1 cellular context compared by ENCODE assay signal in the genomic region with DNA sequence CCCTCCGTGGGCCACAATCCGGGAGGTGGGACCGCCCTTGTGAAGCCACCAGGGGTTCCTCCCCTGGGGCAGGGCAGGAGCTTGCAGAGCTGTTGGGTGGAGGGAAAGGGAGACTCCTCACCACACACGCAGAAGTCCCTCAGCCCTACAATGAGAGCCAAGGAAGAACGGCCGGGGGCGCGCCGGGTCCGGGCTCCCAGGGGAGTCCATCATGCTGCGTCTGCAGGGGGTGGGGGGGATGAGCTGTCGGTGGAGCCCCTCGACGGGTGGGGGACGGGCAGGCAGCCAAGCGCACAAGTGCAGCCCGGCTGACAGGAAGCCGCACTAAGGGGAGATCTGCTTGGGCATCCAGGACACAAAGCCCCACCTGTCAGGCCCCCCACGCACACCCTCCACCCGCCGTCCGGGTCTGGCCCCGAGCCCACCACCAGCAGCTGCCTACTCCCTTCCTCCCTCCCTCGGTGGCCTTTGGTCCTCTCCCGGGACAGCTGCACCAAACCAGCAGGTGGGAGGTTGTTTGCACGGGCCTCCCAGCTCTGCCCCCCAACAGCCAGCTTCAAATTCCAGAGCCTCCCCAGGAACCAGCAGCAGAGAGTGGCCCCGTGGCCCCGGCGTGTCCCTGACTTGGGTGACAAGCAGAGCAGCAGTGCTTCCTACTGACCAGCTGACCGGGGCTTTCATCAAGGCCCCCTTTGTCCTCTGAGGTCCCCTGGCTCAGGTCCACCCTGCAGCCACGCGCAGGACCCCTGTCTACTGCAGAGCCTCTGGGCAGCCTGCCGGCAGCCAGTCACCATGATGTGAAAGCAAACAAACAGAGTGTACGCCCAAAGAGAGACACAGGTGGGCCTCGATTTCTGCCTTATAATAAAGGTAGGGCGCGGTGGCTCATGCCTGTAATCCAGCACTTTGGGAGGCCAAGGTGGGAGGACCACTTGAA.
TF ChIP-seq lines count a peak whose summit lies in the region.

No MANE protein-coding gene starts in this region.

TF ChIP-seq in HepG2, 621 proteins besides CTCF, POLR2A, EP300 and RAD21 (continued from another document and continues in another):
- TF ChIP-seq CENPX (CRISPR knock-in tag; IDR thresholded peaks at IDR 0.05) (no peak), TFAP4 (IDR thresholded peaks at IDR 0.05; ENCODE audit: borderline replicate concordance, low read depth) (peak; percentile 98), RFXAP (CRISPR knock-in tag; IDR thresholded peaks at IDR 0.05; ENCODE audit: borderline replicate concordance) (peak; percentile 96), NFKBIZ (CRISPR knock-in tag; IDR thresholded peaks at IDR 0.05) (no peak; the same call in 1 of the 2 replicates), TOPORS (CRISPR knock-in tag; IDR thresholded peaks at IDR 0.05) (no peak), ARID4A (CRISPR knock-in tag; IDR thresholded peaks at IDR 0.05; ENCODE audit: borderline replicate concordance) (peak; percentile 74), SRF (IDR thresholded peaks at IDR 0.05; ENCODE audit: low read depth, low read length) (no peak), SMAD9 (CRISPR knock-in tag; IDR thresholded peaks at IDR 0.05) (no peak), EZH2 (conservative IDR thresholded peaks at IDR 0.05; ENCODE audit: low read depth, low read length) (no peak), ZFAT (CRISPR knock-in tag; conservative IDR thresholded peaks at IDR 0.05) (no peak), HOXA5 (CRISPR knock-in tag; IDR thresholded peaks at IDR 0.05) (peak; percentile 53; the same call in 1 of the 2 replicates), ISL2 (CRISPR knock-in tag; IDR thresholded peaks at IDR 0.05) (peak; percentile 85), ZBTB42 (CRISPR knock-in tag; IDR thresholded peaks at IDR 0.05) (0 out of 2 replicates have a peak, but pooled peaks have one; percentile 62), ZNF629 (CRISPR knock-in tag; conservative IDR thresholded peaks at IDR 0.05) (no peak; the same call in 1 of the 2 replicates), ZNF446 (CRISPR knock-in tag; IDR thresholded peaks at IDR 0.05) (no peak), ZNF737 (CRISPR knock-in tag; IDR thresholded peaks at IDR 0.05; ENCODE audit: borderline replicate concordance) (no peak), CEBPB (IDR thresholded peaks at IDR 0.05; ENCODE audit: borderline replicate concordance, low read depth, low read length) (no peak), ZNF354B (CRISPR knock-in tag; IDR thresholded peaks at IDR 0.05) (no peak), GLI4 (CRISPR knock-in tag; IDR thresholded peaks at IDR 0.05; ENCODE audit: borderline replicate concordance) (no peak), RBM39 (IDR thresholded peaks at IDR 0.05; ENCODE audit: low read depth, low read length, poor library complexity, severe bottlenecking) (no peak), PRDM15 (CRISPR knock-in tag; IDR thresholded peaks at IDR 0.05) (no peak), ISX (CRISPR knock-in tag; conservative IDR thresholded peaks at IDR 0.05) (no peak), HMG20B (CRISPR knock-in tag; conservative IDR thresholded peaks at IDR 0.05) (peak; percentile 45; the same call in 1 of the 2 replicates), ZNF253 (CRISPR knock-in tag; IDR thresholded peaks at IDR 0.05; ENCODE audit: borderline replicate concordance) (no peak), NR2F6 (IDR thresholded peaks at IDR 0.05) (peak; percentile 73), NR2F6 (CRISPR knock-in tag; IDR thresholded peaks at IDR 0.05) (peak; percentile 90), TBP (CRISPR knock-in tag; IDR thresholded peaks at IDR 0.05) (no peak), STAT6 (CRISPR knock-in tag; IDR thresholded peaks at IDR 0.05; ENCODE audit: borderline replicate concordance) (no peak), RNF2 (conservative IDR thresholded peaks at IDR 0.05; ENCODE audit: low read depth) (no peak), ZNF10 (CRISPR knock-in tag; IDR thresholded peaks at IDR 0.05; ENCODE audit: borderline replicate concordance, low read depth) (no peak), ZBTB3 (CRISPR knock-in tag; IDR thresholded peaks at IDR 0.05; ENCODE audit: borderline replicate concordance, low read depth) (0 out of 2 replicates have a peak, but pooled peaks have one; percentile 50), ZFP37 (CRISPR knock-in tag; IDR thresholded peaks at IDR 0.05; ENCODE audit: borderline replicate concordance) (peak; percentile 88; the same call in 1 of the 2 replicates), ZNF577 (CRISPR knock-in tag; IDR thresholded peaks at IDR 0.05; ENCODE audit: borderline replicate concordance, low read depth) (no peak), SUZ12 (IDR thresholded peaks at IDR 0.05; ENCODE audit: low read depth, low read length) (no peak), CHCHD3 (CRISPR knock-in tag; IDR thresholded peaks at IDR 0.05) (0 out of 2 replicates have a peak, but pooled peaks have one; percentile 67), POGZ (CRISPR knock-in tag; IDR thresholded peaks at IDR 0.05) (peak; percentile 86)
- TF ChIP-seq, protein P1, sequence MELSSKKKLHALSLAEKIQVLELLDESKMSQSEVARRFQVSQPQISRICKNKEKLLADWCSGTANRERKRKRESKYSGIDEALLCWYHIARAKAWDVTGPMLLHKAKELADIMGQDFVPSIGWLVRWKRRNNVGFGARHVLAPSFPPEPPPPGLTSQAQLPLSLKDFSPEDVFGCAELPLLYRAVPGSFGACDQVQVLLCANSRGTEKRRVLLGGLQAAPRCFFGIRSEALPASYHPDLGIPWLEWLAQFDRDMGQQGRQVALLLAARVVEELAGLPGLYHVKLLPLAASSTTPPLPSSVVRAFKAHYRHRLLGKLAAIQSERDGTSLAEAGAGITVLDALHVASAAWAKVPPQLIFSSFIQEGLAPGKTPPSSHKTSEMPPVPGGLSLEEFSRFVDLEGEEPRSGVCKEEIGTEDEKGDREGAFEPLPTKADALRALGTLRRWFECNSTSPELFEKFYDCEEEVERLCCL (CRISPR knock-in tag; IDR thresholded peaks at IDR 0.05; ENCODE audit: borderline replicate concordance) = no peak
- TF ChIP-seq, protein P2, sequence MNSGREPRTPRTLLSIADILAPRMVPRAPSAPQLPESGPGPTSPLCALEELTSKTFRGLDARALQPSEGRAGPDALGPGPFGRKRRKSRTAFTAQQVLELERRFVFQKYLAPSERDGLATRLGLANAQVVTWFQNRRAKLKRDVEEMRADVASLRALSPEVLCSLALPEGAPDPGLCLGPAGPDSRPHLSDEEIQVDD (CRISPR knock-in tag; IDR thresholded peaks at IDR 0.05; ENCODE audit: borderline replicate concordance) = no peak
- TF ChIP-seq, protein P3, sequence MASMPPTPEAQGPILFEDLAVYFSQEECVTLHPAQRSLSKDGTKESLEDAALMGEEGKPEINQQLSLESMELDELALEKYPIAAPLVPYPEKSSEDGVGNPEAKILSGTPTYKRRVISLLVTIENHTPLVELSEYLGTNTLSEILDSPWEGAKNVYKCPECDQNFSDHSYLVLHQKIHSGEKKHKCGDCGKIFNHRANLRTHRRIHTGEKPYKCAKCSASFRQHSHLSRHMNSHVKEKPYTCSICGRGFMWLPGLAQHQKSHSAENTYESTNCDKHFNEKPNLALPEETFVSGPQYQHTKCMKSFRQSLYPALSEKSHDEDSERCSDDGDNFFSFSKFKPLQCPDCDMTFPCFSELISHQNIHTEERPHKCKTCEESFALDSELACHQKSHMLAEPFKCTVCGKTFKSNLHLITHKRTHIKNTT (CRISPR knock-in tag; IDR thresholded peaks at IDR 0.05) = no peak
- TF ChIP-seq, protein P4, sequence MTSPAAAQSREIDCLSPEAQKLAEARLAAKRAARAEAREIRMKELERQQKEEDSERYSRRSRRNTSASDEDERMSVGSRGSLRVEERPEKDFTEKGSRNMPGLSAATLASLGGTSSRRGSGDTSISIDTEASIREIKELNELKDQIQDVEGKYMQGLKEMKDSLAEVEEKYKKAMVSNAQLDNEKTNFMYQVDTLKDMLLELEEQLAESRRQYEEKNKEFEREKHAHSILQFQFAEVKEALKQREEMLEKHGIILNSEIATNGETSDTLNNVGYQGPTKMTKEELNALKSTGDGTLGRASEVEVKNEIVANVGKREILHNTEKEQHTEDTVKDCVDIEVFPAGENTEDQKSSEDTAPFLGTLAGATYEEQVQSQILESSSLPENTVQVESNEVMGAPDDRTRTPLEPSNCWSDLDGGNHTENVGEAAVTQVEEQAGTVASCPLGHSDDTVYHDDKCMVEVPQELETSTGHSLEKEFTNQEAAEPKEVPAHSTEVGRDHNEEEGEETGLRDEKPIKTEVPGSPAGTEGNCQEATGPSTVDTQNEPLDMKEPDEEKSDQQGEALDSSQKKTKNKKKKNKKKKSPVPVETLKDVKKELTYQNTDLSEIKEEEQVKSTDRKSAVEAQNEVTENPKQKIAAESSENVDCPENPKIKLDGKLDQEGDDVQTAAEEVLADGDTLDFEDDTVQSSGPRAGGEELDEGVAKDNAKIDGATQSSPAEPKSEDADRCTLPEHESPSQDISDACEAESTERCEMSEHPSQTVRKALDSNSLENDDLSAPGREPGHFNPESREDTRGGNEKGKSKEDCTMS (CRISPR knock-in tag; conservative IDR thresholded peaks at IDR 0.05) = no peak
